In the genomic region with DNA sequence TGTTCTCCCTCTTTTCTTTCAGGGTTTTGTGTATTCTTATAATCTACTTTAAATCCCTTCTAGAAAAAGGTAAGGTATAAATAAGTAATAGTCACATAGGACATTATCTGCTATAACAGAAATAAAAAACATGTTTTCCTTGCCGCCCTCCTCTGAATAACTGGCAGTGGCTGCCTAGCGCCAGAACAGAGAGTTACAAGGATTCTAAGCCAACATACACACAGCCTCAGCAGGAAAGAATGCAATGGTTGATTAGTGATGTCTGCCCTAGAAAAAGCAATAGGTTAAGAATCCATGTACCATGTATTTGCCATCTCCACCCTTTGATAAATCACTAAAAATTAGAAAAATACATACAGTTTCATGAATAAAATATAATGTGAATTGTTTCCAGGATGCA, we compare ENCODE assay signal across 24 cellular contexts. TPM values are rescaled to one million over a fixed set of nuclear protein-coding genes. Genes with fewer than 3 reads are reported as not detected.
DNase-seq lines count a peak whose midpoint lies in the region; ATAC-seq and TF ChIP-seq lines count a peak whose summit lies in the region.
"Had no signal": no experiment of that assay in that cellular context is flagged by ENCODE, and none has a peak within 500 bp of the region (broad histone marks: within the 10 kb centered on the region; RNA-seq: fewer than 3 reads in every experiment).

No MANE protein-coding gene starts in this region.

- TF ChIP-seq CTCF in SK-N-SH (IDR thresholded peaks at IDR 0.05): no peak
- no peak for TF ChIP-seq CTCF in astrocyte of the cerebellum (IDR thresholded peaks at IDR 0.05; ENCODE audit: low read depth, low read length, missing control alignments)
- TF ChIP-seq CTCF in fibroblast of pulmonary artery (IDR thresholded peaks at IDR 0.05; ENCODE audit: low read length, missing control alignments): no peak
- no peak for TF ChIP-seq CTCF in lower leg skin (IDR thresholded peaks at IDR 0.05)

- H3K27ac ChIP-seq in SK-N-SH (ENCODE audit: low read depth in 2 of 2, low read length in 1 of 2): peak overlapping the region in 1 of 2 experiments; percentile 56; a peak in 2 of 4 replicates
- H3K27ac ChIP-seq in aorta (ENCODE audit: low read depth in 1 of 2, low read length in 2 of 2): no peak overlapping the region
- H3K27ac ChIP-seq: 22Rv1, right lobe of liver, upper lobe of left lung had no signal

- H3K9ac ChIP-seq in SK-N-SH: no peak overlapping the region

- POLR2A ChIA-PET in SK-N-SH (lab: Yijun Ruan, JAX): no interaction called here

- in situ Hi-C loops in astrocyte of the cerebellum (cut with HindIII; ENCODE audit: low sequenced_read_pairs): no loop called here

- TF ChIP-seq RAD21 in SK-N-SH (IDR thresholded peaks at IDR 0.05; ENCODE audit: low read length): no peak

- no peak for DNase-seq in SK-N-SH
- DNase-seq in astrocyte of the cerebellum (ENCODE audit: low read depth): peak; percentile 59
- DNase-seq in fibroblast of pulmonary artery (ENCODE audit: low read depth): peak; percentile 60
- no peak for DNase-seq in aorta
- DNase-seq in A172 (ENCODE audit: low spot score): no peak
- no peak for DNase-seq in DMS53 treated with DMSO at 0.1 percent for 48 hours (lab: John Stamatoyannopoulos, UW; ENCODE audit: unreplicated experiment)
- DNase-seq in lower leg skin (ENCODE audit: low spot score in 2 of 2): no peak
- DNase-seq: activated B cell treated with CpG ODN at 0.5 μM for 24 hours; activated CD4-positive, alpha-beta memory T cell treated with anti-CD3 and anti-CD28 coated beads for 36 hours; activated naive CD4-positive, alpha-beta T cell treated with Interleukin-2 at 50 U/mL for 16 hours; activated T-cell treated with anti-CD3 and anti-CD28 coated beads for 4 hours; C1 segment of cervical spinal cord; naive B cell; NCI-H1417; NCI-H524 treated with DMSO at 0.1 percent for 48 hours; OCI-M1; right lobe of liver; SHP77; stimulated activated CD4-positive, alpha-beta T cell treated with anti-CD3 and anti-CD28 coated beads, Interleukin-1b, Interleukin-23, amount 100 ng/mL, for 48 hours; stimulated activated naive CD8-positive, alpha-beta T cell treated with anti-CD3 and anti-CD28 coated beads, Interleukin-15, Interleukin-2, amounts not matched to agents 100 U/mL and 50 U/mL, for 24 hours; T-helper 2 cell; upper lobe of left lung had no signal

- peaks cover 31% of the 10 kb centered on the region; the same call in 1 of the 2 replicates for H4K20me1 ChIP-seq in SK-N-SH (ENCODE audit: insufficient read depth)

- H3K4me2 ChIP-seq in SK-N-SH: peak overlapping the region; percentile 1; the same call in 1 of the 2 replicates

- H3K4me1 ChIP-seq in SK-N-SH (ENCODE audit: control insufficient read depth in 1 of 2, insufficient read depth in 2 of 2, low read depth in 1 of 2, low read length in 1 of 2) (peaks cover 13 to 14% of the 10 kb centered on the region in 2 experiments; a peak in 3 of 4 replicates), aorta (ENCODE audit: control insufficient read depth in 1 of 2, insufficient read depth in 2 of 2, low read length in 2 of 2) (peaks cover 2 to 18% of the 10 kb centered on the region in 2 donors)

- H3K9me2 ChIP-seq in SK-N-SH: no peaks in the 10 kb centered on the region

- no peak for TF ChIP-seq EP300 in SK-N-SH (IDR thresholded peaks at IDR 0.05; ENCODE audit: borderline replicate concordance in 1 of 2, low read depth in 1 of 2, low read length in 1 of 2)

- H2AFZ ChIP-seq in SK-N-SH (ENCODE audit: low read depth): no peak overlapping the region

- H3K27me3 ChIP-seq in SK-N-SH (ENCODE audit: insufficient read depth) (no peaks in the 10 kb centered on the region), aorta (ENCODE audit: control insufficient read depth in 1 of 2, insufficient read depth in 2 of 2, low read length in 1 of 2) (no peaks in the 10 kb centered on the region)
- H3K27me3 ChIP-seq: right lobe of liver, upper lobe of left lung had no signal

- H3K36me3 ChIP-seq in SK-N-SH (replicated peaks in 1 of 2; ENCODE audit: control insufficient read depth in 1 of 2, insufficient read depth in 2 of 2, low read length in 1 of 2) (peaks cover 17 to 43% of the 10 kb centered on the region in 2 experiments), aorta (ENCODE audit: control insufficient read depth in 1 of 2, insufficient read depth in 2 of 2, low read length in 1 of 2) (no peaks in the 10 kb centered on the region)

- 88% methylated on average over 2 of the region's 2 CpGs for WGBS in SK-N-SH (ENCODE audit: low lambda C conversion rate)
- 0 to 8% methylated on average over 2 of the region's 2 CpGs for WGBS in aorta, 2 donors
- WGBS in lower leg skin, 2 donors: 79 to 90% methylated on average over 2 of the region's 2 CpGs

- H3K79me2 ChIP-seq in SK-N-SH (ENCODE audit: insufficient read depth): peaks cover 93% of the 10 kb centered on the region

- TF ChIP-seq POLR2A in lower leg skin (IDR thresholded peaks at IDR 0.05): no peak

- CTCF ChIA-PET in SK-N-SH (lab: Yijun Ruan, JAX): interaction anchor here (1.3 kb wide), 1 partner anchor 178 kb away, joined by 4 read pairs; no protein-coding TSS in a partner anchor

- H3F3A ChIP-seq in SK-N-SH (replicated peaks; ENCODE audit: insufficient read depth): peaks cover 7% of the 10 kb centered on the region

- intact Hi-C loops in aorta (cut with DNase I) (loop anchor here (10.0 kb wide), 2 partner anchors 160 to 170 kb away; no protein-coding TSS in a partner anchor), lower leg skin (cut with DNase I; ENCODE audit: low total_unique reads) (no loop called here)

- ATAC-seq in SK-N-SH treated with all-trans-retinoic acid at 6 μM for 48 hours (no peak), aorta (ENCODE audit: low FRiP score) (peak; percentile 65)
- ATAC-seq: right lobe of liver; stimulated activated naive CD8-positive, alpha-beta T cell treated with anti-CD3 and anti-CD28 coated beads, Interleukin-15, Interleukin-2, amounts not matched to agents 100 U/mL and 50 U/mL, for 24 hours had no signal

- no peak overlapping the region for H3K4me3 ChIP-seq in SK-N-SH (ENCODE audit: low read depth in 2 of 2, low read length in 1 of 2)
- no peak overlapping the region for H3K4me3 ChIP-seq in astrocyte of the cerebellum (ENCODE audit: low read depth, low read length)
- no peak overlapping the region for H3K4me3 ChIP-seq in fibroblast of pulmonary artery (replicated peaks; ENCODE audit: low read depth, low read length)
- no peak overlapping the region for H3K4me3 ChIP-seq in aorta (ENCODE audit: low read length in 2 of 2)
- H3K4me3 ChIP-seq in lower leg skin (ENCODE audit: low read depth, poor library complexity, severe bottlenecking): no peak overlapping the region
- H3K4me3 ChIP-seq: right lobe of liver, upper lobe of left lung had no signal

- H3K9me3 ChIP-seq in SK-N-SH (no peaks in the 10 kb centered on the region), aorta (ENCODE audit: control insufficient read depth, low read length) (no peaks in the 10 kb centered on the region)
- H3K9me3 ChIP-seq: right lobe of liver, upper lobe of left lung had no signal

TF ChIP-seq in SK-N-SH, 30 proteins besides CTCF, POLR2A, EP300 and RAD21 (continues in another document):
- TF ChIP-seq ELF1 (IDR thresholded peaks at IDR 0.05) (no peak), JUND (IDR thresholded peaks at IDR 0.05) (no peak)

TF ChIP-seq in SK-N-SH treated with all-trans-retinoic acid at 6 μM for 48 hours, 23 proteins besides CTCF, POLR2A, EP300 and RAD21 (continues in another document):
- TF ChIP-seq GLIS3 (CRISPR knock-in tag; IDR thresholded peaks at IDR 0.05): no peak
- TF ChIP-seq, protein P1, sequence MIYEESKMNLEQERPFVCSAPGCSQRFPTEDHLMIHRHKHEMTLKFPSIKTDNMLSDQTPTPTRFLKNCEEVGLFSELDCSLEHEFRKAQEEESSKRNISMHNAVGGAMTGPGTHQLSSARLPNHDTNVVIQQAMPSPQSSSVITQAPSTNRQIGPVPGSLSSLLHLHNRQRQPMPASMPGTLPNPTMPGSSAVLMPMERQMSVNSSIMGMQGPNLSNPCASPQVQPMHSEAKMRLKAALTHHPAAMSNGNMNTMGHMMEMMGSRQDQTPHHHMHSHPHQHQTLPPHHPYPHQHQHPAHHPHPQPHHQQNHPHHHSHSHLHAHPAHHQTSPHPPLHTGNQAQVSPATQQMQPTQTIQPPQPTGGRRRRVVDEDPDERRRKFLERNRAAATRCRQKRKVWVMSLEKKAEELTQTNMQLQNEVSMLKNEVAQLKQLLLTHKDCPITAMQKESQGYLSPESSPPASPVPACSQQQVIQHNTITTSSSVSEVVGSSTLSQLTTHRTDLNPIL (CRISPR knock-in tag; IDR thresholded peaks at IDR 0.05; ENCODE audit: low read depth): no peak
- TF ChIP-seq, protein P2, sequence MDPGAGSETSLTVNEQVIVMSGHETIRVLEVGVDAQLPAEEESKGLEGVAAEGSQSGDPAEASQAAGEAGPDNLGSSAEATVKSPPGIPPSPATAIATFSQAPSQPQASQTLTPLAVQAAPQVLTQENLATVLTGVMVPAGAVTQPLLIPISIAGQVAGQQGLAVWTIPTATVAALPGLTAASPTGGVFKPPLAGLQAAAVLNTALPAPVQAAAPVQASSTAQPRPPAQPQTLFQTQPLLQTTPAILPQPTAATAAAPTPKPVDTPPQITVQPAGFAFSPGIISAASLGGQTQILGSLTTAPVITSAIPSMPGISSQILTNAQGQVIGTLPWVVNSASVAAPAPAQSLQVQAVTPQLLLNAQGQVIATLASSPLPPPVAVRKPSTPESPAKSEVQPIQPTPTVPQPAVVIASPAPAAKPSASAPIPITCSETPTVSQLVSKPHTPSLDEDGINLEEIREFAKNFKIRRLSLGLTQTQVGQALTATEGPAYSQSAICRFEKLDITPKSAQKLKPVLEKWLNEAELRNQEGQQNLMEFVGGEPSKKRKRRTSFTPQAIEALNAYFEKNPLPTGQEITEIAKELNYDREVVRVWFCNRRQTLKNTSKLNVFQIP (CRISPR knock-in tag; IDR thresholded peaks at IDR 0.05; ENCODE audit: borderline replicate concordance, low read depth): no peak

RNA-seq across cellular contexts. Expression of a gene that starts 4.9 kb away (rescaled TPM):
- polyA plus RNA-seq in SK-N-SH (2012; rRNA removed) (35.0 and 38.2 TPM in 2 replicates), aorta (10 to 100 TPM; 15.5 to 25.1 TPM)
- polyA plus RNA-seq in SK-N-SH (2012; cell fraction: cytosol; rRNA removed): 27.6 and 33.7 TPM in 2 replicates
- 26.2 and 26.9 TPM in 2 replicates for polyA plus RNA-seq in SK-N-SH (2012; cell fraction: nucleus; rRNA removed)
- total RNA-seq in aorta (10 to 100 TPM; 16.8 to 25.1 TPM), lower leg skin (10 to 100 TPM; 15.4 to 20.3 (median 16.5) TPM)
- 20.7 and 30.2 TPM in 2 replicates for total RNA-seq in A172 (2014; rRNA removed; shearing (Covaris generic))

Comparison
In these comparisons a context has a peak if more than half of its experiments do, and no peak if none do; other contexts are left out.
1. DNase-seq: peak in astrocyte of the cerebellum (single experiment) and fibroblast of pulmonary artery (single experiment); none in SK-N-SH (single experiment), aorta (0 of 2), A172 (single experiment), DMS53 treated with DMSO at 0.1 percent for 48 hours (single experiment) and lower leg skin (0 of 2).